Comparison of ENCODE assay signal across 8 cellular contexts in genomic region chr19:15584541-15585115, GRCh38. TPM values are rescaled to one million over a fixed set of nuclear protein-coding genes. Genes with fewer than 3 reads are reported as not detected.
A peak's percentile ranks its signal among the peaks of the same experiment; 100 is the strongest.
DNase-seq lines count a peak whose midpoint lies in the region; ATAC-seq and TF ChIP-seq lines count a peak whose summit lies in the region.

No MANE protein-coding gene starts in this region.

- peak; percentile 27 to 45 for DNase-seq in NCI-H2081 (lab: John Stamatoyannopoulos, UW)
- no peak for DNase-seq in NCI-H2081 treated with DMSO at 0.1 percent for 48 hours (lab: John Stamatoyannopoulos, UW)
- peak; percentile 4 for DNase-seq in NCI-H345 (lab: John Stamatoyannopoulos, UW)
- DNase-seq in activated CD4-positive, alpha-beta T cell treated with anti-CD3 and anti-CD28 coated beads for 4 hours, result peak; percentile 78 to 85
- DNase-seq in chondrocyte (ENCODE audit: low spot score), result no peak
- peak; percentile 74 for DNase-seq in left lobe of liver (ENCODE audit: low spot score)
- peak; percentile 38 to 85 (median 64) for DNase-seq in stimulated activated CD4-positive, alpha-beta T cell treated with anti-CD3 and anti-CD28 coated beads, TNF-alpha, amount 100 ng/mL, for 1 hour (ENCODE audit: low read depth in 3 of 3, low spot score in 1 of 3)

- no peaks in the 10 kb centered on the region for H3K9me3 Mint-ChIP-seq in chondrocyte (ENCODE audit: low read depth)

- no peak overlapping the region for H3K4me3 Mint-ChIP-seq in chondrocyte (ENCODE audit: unreplicated experiment)

- peak; percentile 98 for ATAC-seq in left lobe of liver
- ATAC-seq in HG03342 (IDR thresholded peaks at IDR 0.05; ENCODE audit: unreplicated experiment), result no peak

- peaks cover 8% of the 10 kb centered on the region for H3K27me3 Mint-ChIP-seq in chondrocyte (ENCODE audit: low read depth)

- H3K4me1 Mint-ChIP-seq in chondrocyte (ENCODE audit: low read depth), result no peaks in the 10 kb centered on the region

- TF ChIP-seq CTCF in chondrocyte (IDR thresholded peaks at IDR 0.05), result peak; percentile 86

- H3K36me3 Mint-ChIP-seq in chondrocyte (ENCODE audit: low read depth), result no peaks in the 10 kb centered on the region

- H3K27ac Mint-ChIP-seq in chondrocyte (ENCODE audit: unreplicated experiment), result no peak overlapping the region

RNA-seq across cellular contexts. Expression of gene CYP4F8, which starts 30.4 kb away (rescaled TPM):
- total RNA-seq in chondrocyte, result not detected in 3 replicates
- total RNA-seq in left lobe of liver, result not detected

RNA-seq across cellular contexts. Expression of gene CYP4F3, which starts 56.1 kb away (rescaled TPM):
- total RNA-seq in chondrocyte (not detected in 3 replicates), left lobe of liver (401 TPM)

Comparison
In these comparisons a context has a peak if more than half of its experiments do, and no peak if none do; other contexts are left out.
1. DNase-seq: peak in NCI-H2081 (2 of 2), NCI-H345 (single experiment), activated CD4-positive, alpha-beta T cell treated with anti-CD3 and anti-CD28 coated beads for 4 hours (2 of 2), left lobe of liver (single experiment) and stimulated activated CD4-positive, alpha-beta T cell treated with anti-CD3 and anti-CD28 coated beads, TNF-alpha, amount 100 ng/mL, for 1 hour (3 of 3); none in NCI-H2081 treated with DMSO at 0.1 percent for 48 hours (single experiment) and chondrocyte (single experiment).
2. RNA of gene CYP4F3, which starts 56.1 kb away (total RNA-seq): 401 TPM in left lobe of liver (single experiment); not detected in chondrocyte; every median in the first group is over 100 times any median in the second.